9 cellular contexts compared by ENCODE assay signal in the genomic region with DNA sequence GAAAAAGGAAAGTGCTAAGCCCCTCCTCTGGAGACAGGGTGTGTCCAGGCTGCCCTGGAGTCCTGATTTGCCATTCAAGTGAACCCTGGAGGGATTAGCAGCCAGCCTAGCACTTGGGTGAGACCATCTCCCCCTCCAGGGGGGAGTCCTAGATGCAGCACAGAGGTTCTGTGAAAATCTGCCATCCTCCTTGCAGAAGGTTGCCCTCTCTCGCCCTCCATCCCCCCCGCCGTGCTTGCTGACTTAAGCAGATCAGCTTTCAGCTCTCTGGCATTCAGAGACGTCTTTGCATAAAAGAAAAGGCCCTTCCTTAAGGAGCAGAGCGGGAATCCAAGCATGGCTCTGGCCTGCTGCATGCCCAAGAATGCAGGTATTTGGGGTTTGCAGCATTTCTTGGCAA.
DNase-seq lines count a peak whose midpoint lies in the region; ATAC-seq and TF ChIP-seq lines count a peak whose summit lies in the region.
"Had no signal": no experiment of that assay in that cellular context is flagged by ENCODE, and none has a peak within 500 bp of the region (broad histone marks: within the 10 kb centered on the region; RNA-seq: fewer than 3 reads in every experiment).

No MANE protein-coding gene starts in this region.

- in situ Hi-C loops in IMR-90 (cut with MboI; ENCODE audit: low sequenced_read_pairs): no loop called here

- H3K14ac ChIP-seq in IMR-90 (replicated peaks; ENCODE audit: low read depth, low read length): no peak overlapping the region

- H3K4me2 ChIP-seq in IMR-90 (ENCODE audit: low read depth, low read length): no peak overlapping the region

- H2BK5ac ChIP-seq in IMR-90 (ENCODE audit: low read depth, low read length, poor library complexity, severe bottlenecking): no peak overlapping the region

- no peaks in the 10 kb centered on the region for H3K36me3 ChIP-seq in IMR-90 (ENCODE audit: control insufficient read depth, insufficient read depth, low read length)

- no peaks in the 10 kb centered on the region for H3K9me3 Mint-ChIP-seq in progenitor cell of endocrine pancreas (ENCODE audit: low read depth)

- H3K4me1 Mint-ChIP-seq in progenitor cell of endocrine pancreas (ENCODE audit: low read depth): peaks cover 70% of the 10 kb centered on the region

- H3K4me1 ChIP-seq in IMR-90 (ENCODE audit: control insufficient read depth, insufficient read depth, low read length): peaks cover 2% of the 10 kb centered on the region; the same call in 1 of the 2 replicates

- DNase-seq in IMR-90: peak; percentile 18
- DNase-seq in NCI-H526 treated with DMSO at 0.1 percent for 48 hours (lab: John Stamatoyannopoulos, UW): peak; percentile 21
- DNase-seq in fibroblast of villous mesenchyme (ENCODE audit: low read depth): peak; percentile 12
- peak; percentile 83 for DNase-seq in progenitor cell of endocrine pancreas (ENCODE audit: low spot score, unreplicated experiment)
- DNase-seq in Right ventricle myocardium inferior (ENCODE audit: missing footprints): no peak
- DNase-seq in SW 1271 (lab: John Stamatoyannopoulos, UW): no peak
- no peak for DNase-seq in SKM-1 (lab: John Stamatoyannopoulos, UW; ENCODE audit: unreplicated experiment)
- DNase-seq: activated CD4-positive, alpha-beta T cell treated with anti-CD3 and anti-CD28 coated beads for 1 hour had no signal

- H4K91ac ChIP-seq in IMR-90 (ENCODE audit: insufficient read depth, low read depth, low read length): no peak overlapping the region

- no peak for TF ChIP-seq CTCF in IMR-90 (conservative IDR thresholded peaks at IDR 0.05; ENCODE audit: low read depth, low read length)
- no peak for TF ChIP-seq CTCF in fibroblast of villous mesenchyme (IDR thresholded peaks at IDR 0.05; ENCODE audit: insufficient read depth, low read depth, low read length)
- no peak for TF ChIP-seq CTCF in progenitor cell of endocrine pancreas (IDR thresholded peaks at IDR 0.05; ENCODE audit: unreplicated experiment)

- intact Hi-C loops in IMR-90 (cut with micrococcal nuclease) (no loop called here), Right ventricle myocardium inferior (cut with DNase I) (no loop called here)

- H3K27me3 Mint-ChIP-seq in progenitor cell of endocrine pancreas: no peaks in the 10 kb centered on the region

- BruUV-seq in IMR-90 (replicated peaks; lab: Mats Ljungman, UMichigan): no TSS peak

- no peaks in the 10 kb centered on the region for H3K9me1 ChIP-seq in IMR-90 (ENCODE audit: insufficient read depth, low read length)

- H3K9ac ChIP-seq in IMR-90 (ENCODE audit: low read depth, low read length): no peak overlapping the region

- H2AFZ ChIP-seq in IMR-90 (replicated peaks; ENCODE audit: low read length, poor library complexity): peak overlapping the region; percentile 24

- H3K27ac ChIP-seq in IMR-90 (ENCODE audit: insufficient read depth, low read length): no peak overlapping the region

- no peak overlapping the region for H4K8ac ChIP-seq in IMR-90 (ENCODE audit: low read depth in 2 of 2, low read length in 2 of 2)

- no peak overlapping the region for H3K4ac ChIP-seq in IMR-90 (ENCODE audit: low read depth, low read length)

- no peaks in the 10 kb centered on the region for H3K36me3 Mint-ChIP-seq in progenitor cell of endocrine pancreas (ENCODE audit: insufficient read depth)

- no peak overlapping the region for H2BK15ac ChIP-seq in IMR-90 (ENCODE audit: low read depth, low read length)

- no peak overlapping the region for H2AK9ac ChIP-seq in IMR-90 (replicated peaks; ENCODE audit: low read depth, low read length, poor library complexity)

- no peak overlapping the region for H4K5ac ChIP-seq in IMR-90 (ENCODE audit: low read depth, low read length)

- H3K9me3 ChIP-seq in IMR-90 (ENCODE audit: control insufficient read depth, insufficient read depth, low read length): no peaks in the 10 kb centered on the region

- no peaks in the 10 kb centered on the region; the same call in 1 of the 2 replicates for H3K27me3 ChIP-seq in IMR-90 (ENCODE audit: control insufficient read depth, insufficient read depth, low read length)

- POLR2A ChIA-PET in IMR-90 (lab: Charles Lee; ENCODE audit: unreplicated experiment): no interaction called here

- no peak overlapping the region for H2BK120ac ChIP-seq in IMR-90 (ENCODE audit: low read depth, low read length)

- H3K18ac ChIP-seq in IMR-90 (ENCODE audit: low read depth, low read length): no peak overlapping the region

- peak overlapping the region; percentile 95 for H3K27ac Mint-ChIP-seq in progenitor cell of endocrine pancreas

- no peak for TF ChIP-seq POLR2A in IMR-90 (IDR thresholded peaks at IDR 0.05; ENCODE audit: low read depth, low read length)

- WGBS in IMR-90 (ENCODE audit: extremely low coverage in 2 of 2, insufficient read length in 1 of 2), 2 experiments: 40% methylated on average over 2 of the region's 5 CpGs; no CpG with 5 or more reads in 1 of the 2 experiments

- ATAC-seq in IMR-90 (ENCODE audit: low read depth): no peak; the same call in 1 of the 2 replicates
- ATAC-seq in Right ventricle myocardium inferior: no peak
- no peak for ATAC-seq in GM21447 (IDR thresholded peaks at IDR 0.05; ENCODE audit: unreplicated experiment)

- no peak overlapping the region for H3K56ac ChIP-seq in IMR-90 (ENCODE audit: extremely low read depth, insufficient read depth, low read length)

- H2AK5ac ChIP-seq in IMR-90 (ENCODE audit: low read depth, low read length): no peak overlapping the region

- H3K4me3 ChIP-seq in IMR-90 (ENCODE audit: insufficient read depth, low read depth, low read length) (no peak overlapping the region), fibroblast of villous mesenchyme (ENCODE audit: low read depth, low read length) (no peak overlapping the region)

- peak overlapping the region; percentile 83 for H3K4me3 Mint-ChIP-seq in progenitor cell of endocrine pancreas (ENCODE audit: low read depth)

- dilution Hi-C loops in IMR-90 (cut with HindIII; ENCODE audit: low sequenced_read_pairs, unreplicated experiment): no loop called here

- no peaks in the 10 kb centered on the region for H4K20me1 ChIP-seq in IMR-90 (ENCODE audit: insufficient read depth, low read length)

- H3K79me1 ChIP-seq in IMR-90 (ENCODE audit: low read depth in 1 of 2, low read length in 2 of 2): no peaks in the 10 kb centered on the region; a peak in 1 of 4 replicates

- H2BK20ac ChIP-seq in IMR-90 (ENCODE audit: low read depth, low read length): no peak overlapping the region

- CTCF ChIA-PET in IMR-90 (lab: Yijun Ruan, JAX): no interaction called here

- no peak for TF ChIP-seq RAD21 in IMR-90 (IDR thresholded peaks at IDR 0.05; ENCODE audit: low read length)

- H3K23ac ChIP-seq in IMR-90 (ENCODE audit: low read depth, low read length): no peak overlapping the region

TF ChIP-seq in IMR-90, 13 proteins besides CTCF, POLR2A, EP300 and RAD21:
- TF ChIP-seq RCOR1 (IDR thresholded peaks at IDR 0.05; ENCODE audit: insufficient replicate concordance, low read length) (no peak), FOS (IDR thresholded peaks at IDR 0.05; ENCODE audit: low read depth, low read length) (no peak), MAZ (IDR thresholded peaks at IDR 0.05; ENCODE audit: borderline replicate concordance, low read depth, low read length) (no peak), RFX5 (IDR thresholded peaks at IDR 0.05; ENCODE audit: low read depth, low read length) (no peak), NFE2L2 (IDR thresholded peaks at IDR 0.05; ENCODE audit: low read depth, low read length) (no peak), CHD1 (IDR thresholded peaks at IDR 0.05; ENCODE audit: low read depth, low read length) (no peak)
- TF ChIP-seq, protein P1, sequence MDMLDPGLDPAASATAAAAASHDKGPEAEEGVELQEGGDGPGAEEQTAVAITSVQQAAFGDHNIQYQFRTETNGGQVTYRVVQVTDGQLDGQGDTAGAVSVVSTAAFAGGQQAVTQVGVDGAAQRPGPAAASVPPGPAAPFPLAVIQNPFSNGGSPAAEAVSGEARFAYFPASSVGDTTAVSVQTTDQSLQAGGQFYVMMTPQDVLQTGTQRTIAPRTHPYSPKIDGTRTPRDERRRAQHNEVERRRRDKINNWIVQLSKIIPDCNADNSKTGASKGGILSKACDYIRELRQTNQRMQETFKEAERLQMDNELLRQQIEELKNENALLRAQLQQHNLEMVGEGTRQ (IDR thresholded peaks at IDR 0.05; ENCODE audit: low read depth, low read length): no peak
TF ChIP-seq in IMR-90: peak in this region for 0.

Comparison
In these comparisons a context has a peak if more than half of its experiments do, and no peak if none do; other contexts are left out.
1. DNase-seq: peak in IMR-90 (single experiment), NCI-H526 treated with DMSO at 0.1 percent for 48 hours (single experiment), fibroblast of villous mesenchyme (single experiment) and progenitor cell of endocrine pancreas (single experiment); none in Right ventricle myocardium inferior (single experiment), SW 1271 (0 of 2) and SKM-1 (single experiment).